ENCODE assay signal across 19 cellular contexts in genomic region chr3:102026656-102027055, GRCh38.
DNase-seq lines count a peak whose midpoint lies in the region; ATAC-seq and TF ChIP-seq lines count a peak whose summit lies in the region.
"Had no signal": no experiment of that assay in that cellular context is flagged by ENCODE, and none has a peak within 500 bp of the region (broad histone marks: within the 10 kb centered on the region; RNA-seq: fewer than 3 reads in every experiment).

No MANE protein-coding gene starts in this region.

- no peak for TF ChIP-seq POLR2A in NB4 (IDR thresholded peaks at IDR 0.05; ENCODE audit: extremely low read depth, insufficient read length)

- TF ChIP-seq CTCF in NB4 (IDR thresholded peaks at IDR 0.05; ENCODE audit: low read depth, low read length), result no peak

- H3K4me3 ChIP-seq in NB4 (ENCODE audit: low read depth, low read length), result no peak overlapping the region
- H3K4me3 ChIP-seq: Peyer's patch had no signal

- DNase-seq in SIG-M5 treated with dmso at 0.1 percent for 504 hours (lab: John Stamatoyannopoulos, UW; ENCODE audit: unreplicated experiment) (peak; percentile 76), SIG-M5 (lab: John Stamatoyannopoulos, UW) (no peak), NB4 (ENCODE audit: low read depth) (peak; percentile 2), amniotic epithelial cell (ENCODE audit: low read depth) (peak; percentile 65), NCI-H345 treated with DMSO at 0.1 percent for 48 hours (lab: John Stamatoyannopoulos, UW; ENCODE audit: unreplicated experiment) (no peak), D341Med (ENCODE audit: low spot score) (no peak), NCI-H510A (lab: John Stamatoyannopoulos, UW) (no peak)
- DNase-seq: Calu3; CD8-positive, alpha-beta T cell; GOT3; MM.1S; NCI-H1417; NCI-H187; NCI-H2107; NCI-H524 treated with DMSO at 0.1 percent for 48 hours; Peyer's patch; T-helper 1 cell had no signal

- ATAC-seq in GM18907 (IDR thresholded peaks at IDR 0.05; ENCODE audit: unreplicated experiment), result no peak
- ATAC-seq: CD8-positive, alpha-beta T cell; HCT116 had no signal

Comparison
In these comparisons a context has a peak if more than half of its experiments do, and no peak if none do; other contexts are left out.
1. DNase-seq: peak in SIG-M5 treated with dmso at 0.1 percent for 504 hours (single experiment), NB4 (single experiment) and amniotic epithelial cell (single experiment); none in SIG-M5 (single experiment), NCI-H345 treated with DMSO at 0.1 percent for 48 hours (single experiment), D341Med (single experiment) and NCI-H510A (single experiment).